In genomic region chr16:86580063-86580797, GRCh38 we compare ENCODE assay signal across 17 cellular contexts. TPM values are rescaled to one million over a fixed set of nuclear protein-coding genes. Genes with fewer than 3 reads are reported as not detected.
DNase-seq lines count a peak whose midpoint lies in the region; ATAC-seq and TF ChIP-seq lines count a peak whose summit lies in the region.
"Had no signal": no experiment of that assay in that cellular context is flagged by ENCODE, and none has a peak within 500 bp of the region (broad histone marks: within the 10 kb centered on the region; RNA-seq: fewer than 3 reads in every experiment).

No MANE protein-coding gene starts in this region.

- DNase-seq in ELR (ENCODE audit: low read depth): peak; percentile 54
- DNase-seq in T-helper 17 cell: no peak
- peak; percentile 42 for DNase-seq in fibroblast of peridontal ligament (ENCODE audit: extremely low read depth)
- DNase-seq in retinal pigment epithelial cell (ENCODE audit: low read depth): no peak
- no peak for DNase-seq in vagina (ENCODE audit: extremely low spot score in 2 of 2)
- DNase-seq in NCI-H2107 (lab: John Stamatoyannopoulos, UW): no peak
- DNase-seq in GM13977 (ENCODE audit: low spot score): no peak
- DNase-seq: activated gamma-delta T cell; central memory CD4-positive, alpha-beta T cell; DND-41; NCI-H146; NCI-H524 treated with DMSO at 0.1 percent for 48 hours; ovary had no signal

- ATAC-seq in T-helper 17 cell (no peak), GM21786 (IDR thresholded peaks at IDR 0.05; ENCODE audit: unreplicated experiment) (no peak)
- ATAC-seq: K562 had no signal

- intact Hi-C loops in vagina (cut with DNase I): no loop called here

- H3K9me3 ChIP-seq in T-helper 17 cell (ENCODE audit: control insufficient read depth, low read length, poor library complexity, severe bottlenecking): no peaks in the 10 kb centered on the region
- H3K9me3 ChIP-seq in vagina: no peaks in the 10 kb centered on the region
- H3K9me3 ChIP-seq: ovary had no signal

- H3K4me1 Mint-ChIP-seq in T-helper 17 cell: peaks cover 7% of the 10 kb centered on the region

- H3K36me3 Mint-ChIP-seq in T-helper 17 cell (ENCODE audit: low read depth): peaks cover 4% of the 10 kb centered on the region

- in situ Hi-C loops in GM13977 (cut with MboI; ENCODE audit: low pct_unique_long_range_greater_than_20kb, low sequenced_read_pairs, unreplicated experiment): no loop called here

- no peak overlapping the region for H3K27ac Mint-ChIP-seq in T-helper 17 cell

- TF ChIP-seq POLR2A in vagina (IDR thresholded peaks at IDR 0.05): no peak

- H3K4me3 ChIP-seq in retinal pigment epithelial cell (ENCODE audit: low read length) (peak overlapping the region; percentile 53), vagina (no peak overlapping the region)
- H3K4me3 ChIP-seq: BLaER1, K562, ovary had no signal

- H3K27ac ChIP-seq in vagina: no peak overlapping the region
- H3K27ac ChIP-seq: BLaER1, ovary had no signal

- H3K4me3 Mint-ChIP-seq in T-helper 17 cell: peak overlapping the region; percentile 36

- no peak for TF ChIP-seq CTCF in retinal pigment epithelial cell (conservative IDR thresholded peaks at IDR 0.05; ENCODE audit: low read depth, low read length)
- TF ChIP-seq CTCF in vagina (IDR thresholded peaks at IDR 0.05): no peak
- TF ChIP-seq CTCF in GM13977 (IDR thresholded peaks at IDR 0.05; ENCODE audit: extremely low read depth, insufficient read depth, missing control alignments): no peak

- no peaks in the 10 kb centered on the region for H3K36me3 ChIP-seq in vagina
- H3K36me3 ChIP-seq: BLaER1, ovary had no signal

- peaks cover 13% of the 10 kb centered on the region for H3K4me1 ChIP-seq in vagina

- peaks cover 3% of the 10 kb centered on the region for H3K27me3 ChIP-seq in vagina
- H3K27me3 ChIP-seq: ovary had no signal

- H3K27me3 Mint-ChIP-seq in T-helper 17 cell: peaks cover 78% of the 10 kb centered on the region

RNA-seq across cellular contexts. Expression of gene FOXL1, which starts 1.9 kb away (rescaled TPM):
- total RNA-seq in T-helper 17 cell (under 1 TPM in 1 of 2 donors, not detected in 1; 0.13 TPM), vagina (0.98 TPM)
- total RNA-seq: activated CD8-positive, alpha-beta memory T cell treated with anti-CD3 and anti-CD28 coated beads for 36 hours; K562 had no signal

RNA-seq across cellular contexts. Expression of gene FOXC2, which starts 13.6 kb away (rescaled TPM):
- total RNA-seq in T-helper 17 cell (not detected), vagina (2.7 TPM)
- total RNA-seq: activated CD8-positive, alpha-beta memory T cell treated with anti-CD3 and anti-CD28 coated beads for 36 hours had no signal

RNA-seq across cellular contexts. Expression of gene MTHFSD, which starts 25.2 kb away (rescaled TPM):
- 10 to 100 TPM; 10.8 to 13.1 TPM for total RNA-seq in T-helper 17 cell
- total RNA-seq in vagina: 20.4 TPM

Comparison
In these comparisons a context has a peak if more than half of its experiments do, and no peak if none do; other contexts are left out.
1. DNase-seq: peak in ELR (single experiment) and fibroblast of peridontal ligament (single experiment); none in T-helper 17 cell (0 of 3), retinal pigment epithelial cell (single experiment), vagina (0 of 2), NCI-H2107 (single experiment) and GM13977 (single experiment).